In the genomic region with DNA sequence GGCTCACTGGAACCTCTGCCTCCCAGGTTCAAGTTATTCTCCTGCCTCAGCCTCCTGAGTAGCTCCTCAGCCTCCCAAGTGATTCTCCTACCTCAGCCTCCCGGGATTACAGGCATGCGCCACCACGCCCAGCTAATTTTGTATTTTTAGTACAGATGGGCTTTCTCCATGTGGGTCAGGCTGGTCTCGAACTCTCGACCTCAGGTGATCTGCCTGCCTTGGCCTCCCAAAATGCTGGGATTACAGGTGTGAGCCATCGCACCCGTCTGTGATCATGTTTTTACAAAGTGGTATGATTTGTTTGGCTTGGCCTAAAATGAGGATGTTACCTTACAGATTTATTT, we compare ENCODE assay signal across 7 cellular contexts. TPM values are rescaled to one million over a fixed set of nuclear protein-coding genes. Genes with fewer than 3 reads are reported as not detected.
DNase-seq lines count a peak whose midpoint lies in the region; ATAC-seq and TF ChIP-seq lines count a peak whose summit lies in the region.
"Not testable (repeated sequence)": the region's sequence is repeated elsewhere in the genome, so short reads cannot be mapped to it uniquely, and the experiment has no call there.

No MANE protein-coding gene starts in this region.

- H3K79me2 ChIP-seq in smooth muscle cell (ENCODE audit: low read depth), result peaks cover 100% of the 10 kb centered on the region

- H4K20me1 ChIP-seq in smooth muscle cell (ENCODE audit: low read depth), result peaks cover 82% of the 10 kb centered on the region

- H2AFZ ChIP-seq in smooth muscle cell (ENCODE audit: low read depth), result not testable (repeated sequence)

- not testable (repeated sequence) for H3K27me3 Mint-ChIP-seq in CD4-positive, alpha-beta memory T cell; T-helper 17 cell; activated CD8-positive, alpha-beta memory T cell treated with anti-CD3 and anti-CD28 coated beads, Interleukin-2, amount 10 ng/mL, durations not matched to agents 7 days and 5 days; immature natural killer cell (ENCODE audit: low read depth in 3 of 3)

- H3K36me3 ChIP-seq in CD4-positive, alpha-beta memory T cell (ENCODE audit: insufficient read depth, low read length); KOPT-K1 (ENCODE audit: insufficient read depth, low read length); smooth muscle cell (ENCODE audit: low read depth): not testable (repeated sequence)

- not testable (repeated sequence) for H3K36me3 Mint-ChIP-seq in CD4-positive, alpha-beta memory T cell; T-helper 17 cell (ENCODE audit: low read depth); activated naive CD4-positive, alpha-beta T cell treated with anti-CD3 and anti-CD28 coated beads, Interleukin-2, amount 50 U/mL, for 72 hours; immature natural killer cell
- peaks cover 10% of the 10 kb centered on the region for H3K36me3 Mint-ChIP-seq in activated CD8-positive, alpha-beta memory T cell treated with anti-CD3 and anti-CD28 coated beads, Interleukin-2, amount 10 ng/mL, durations not matched to agents 7 days and 5 days

- H3K27me3 ChIP-seq in CD4-positive, alpha-beta memory T cell (ENCODE audit: insufficient read depth, low read length); smooth muscle cell (ENCODE audit: low read depth): not testable (repeated sequence)

- CTCF ChIA-PET in CD4-positive, alpha-beta memory T cell (lab: Charles Lee; ENCODE audit: partially characterized antibody), result interaction anchor here (0.8 kb wide), 1 partner anchor 10 kb away, joined by 3 read pairs; a partner anchor contains a TSS
- CTCF ChIA-PET in activated CD8-positive, alpha-beta memory T cell treated with anti-CD3 and anti-CD28 coated beads, Interleukin-2, amount 10 ng/mL, durations not matched to agents 7 days and 5 days (lab: Charles Lee), result interaction anchor here (0.7 to 1.8 kb wide), 8 partner anchors 9 to 291 kb away, joined by 3 to 11 read pairs (median 6); a partner anchor contains a TSS

- not testable (repeated sequence) for H3F3A ChIP-seq in smooth muscle cell (ENCODE audit: low read depth)

- H3K27ac ChIP-seq in CD4-positive, alpha-beta memory T cell (ENCODE audit: low read depth, low read length), result not testable (repeated sequence)
- peak overlapping the region; percentile 44 for H3K27ac ChIP-seq in KOPT-K1 (ENCODE audit: low read depth, low read length, poor library complexity, severe bottlenecking)
- peak overlapping the region; percentile 41 for H3K27ac ChIP-seq in smooth muscle cell (ENCODE audit: low read depth)

- not testable (repeated sequence) for H3K9me3 ChIP-seq in CD4-positive, alpha-beta memory T cell (ENCODE audit: control insufficient read depth in 1 of 2, low read length in 2 of 2); KOPT-K1 (ENCODE audit: insufficient read depth, low read length, poor library complexity, severe bottlenecking); T-helper 17 cell (ENCODE audit: control insufficient read depth, low read length, poor library complexity, severe bottlenecking); smooth muscle cell (replicated peaks; ENCODE audit: low read depth)

- TF ChIP-seq CTCF in smooth muscle cell (IDR thresholded peaks at IDR 0.05; ENCODE audit: borderline replicate concordance, insufficient read depth, poor library complexity, severe bottlenecking), result not testable (repeated sequence)

- peak overlapping the region in 3 of 7 donors; percentile 38 to 65 (median 58) for H3K27ac Mint-ChIP-seq in CD4-positive, alpha-beta memory T cell
- H3K27ac Mint-ChIP-seq in T-helper 17 cell (peak overlapping the region; percentile 65), immature natural killer cell (peak overlapping the region; percentile 59 to 90 (median 82))
- H3K27ac Mint-ChIP-seq in activated CD8-positive, alpha-beta memory T cell treated with anti-CD3 and anti-CD28 coated beads, Interleukin-2, amount 10 ng/mL, durations not matched to agents 7 days and 5 days, result peak overlapping the region; percentile 90
- H3K27ac Mint-ChIP-seq in activated naive CD4-positive, alpha-beta T cell treated with anti-CD3 and anti-CD28 coated beads, Interleukin-2, amount 50 U/mL, for 72 hours, result peak overlapping the region; percentile 3 to 69

- not testable (repeated sequence) for DNase-seq in CD4-positive, alpha-beta memory T cell; T-helper 17 cell; activated CD8-positive, alpha-beta memory T cell treated with anti-CD3 and anti-CD28 coated beads, Interleukin-2, amount 10 ng/mL, durations not matched to agents 7 days and 5 days; activated naive CD4-positive, alpha-beta T cell treated with anti-CD3 and anti-CD28 coated beads, Interleukin-2, amount 50 U/mL, for 72 hours (ENCODE audit: low spot score in 2 of 2); immature natural killer cell; smooth muscle cell (lab: John Stamatoyannopoulos, UW; ENCODE audit: unreplicated experiment)

- not testable (repeated sequence) for H3K9ac ChIP-seq in smooth muscle cell (ENCODE audit: low read depth)

- H3K4me2 ChIP-seq in smooth muscle cell, result not testable (repeated sequence)

- not testable (repeated sequence) for ATAC-seq in T-helper 17 cell; activated CD8-positive, alpha-beta memory T cell treated with anti-CD3 and anti-CD28 coated beads, Interleukin-2, amount 10 ng/mL, durations not matched to agents 7 days and 5 days; activated naive CD4-positive, alpha-beta T cell treated with anti-CD3 and anti-CD28 coated beads, Interleukin-2, amount 50 U/mL, for 72 hours

- not testable (repeated sequence) for H3K9me3 Mint-ChIP-seq in CD4-positive, alpha-beta memory T cell; activated CD8-positive, alpha-beta memory T cell treated with anti-CD3 and anti-CD28 coated beads, Interleukin-2, amount 10 ng/mL, durations not matched to agents 7 days and 5 days (ENCODE audit: low read depth); activated naive CD4-positive, alpha-beta T cell treated with anti-CD3 and anti-CD28 coated beads, Interleukin-2, amount 50 U/mL, for 72 hours; immature natural killer cell

- H3K4me3 ChIP-seq in CD4-positive, alpha-beta memory T cell (ENCODE audit: low read length in 2 of 2); smooth muscle cell: not testable (repeated sequence)

- intact Hi-C loops in CD4-positive, alpha-beta memory T cell (cut with micrococcal nuclease), result not testable (repeated sequence)

- 97% methylated on average over 7 of the region's 7 CpGs for WGBS in smooth muscle cell (ENCODE audit: low lambda C conversion rate)

- POLR2A ChIA-PET in CD4-positive, alpha-beta memory T cell (lab: Charles Lee; ENCODE audit: partially characterized antibody), result interaction anchor here (1.4 kb wide), 1 partner anchor 10 kb away, joined by 8 read pairs; a partner anchor contains a TSS

- H3K4me3 Mint-ChIP-seq in CD4-positive, alpha-beta memory T cell, result peak overlapping the region in 5 of 8 donors; percentile 10 to 81 (median 77)
- H3K4me3 Mint-ChIP-seq in T-helper 17 cell (peak overlapping the region; percentile 22), immature natural killer cell (peak overlapping the region; percentile 76 to 92 (median 78))
- H3K4me3 Mint-ChIP-seq in activated CD8-positive, alpha-beta memory T cell treated with anti-CD3 and anti-CD28 coated beads, Interleukin-2, amount 10 ng/mL, durations not matched to agents 7 days and 5 days, result peak overlapping the region; percentile 64

- peaks cover 11% of the 10 kb centered on the region for H3K4me1 ChIP-seq in CD4-positive, alpha-beta memory T cell (ENCODE audit: insufficient read depth, low read length)
- not testable (repeated sequence) for H3K4me1 ChIP-seq in smooth muscle cell (ENCODE audit: low read depth)

- peaks cover 5 to 16% (median 13%) of the 10 kb centered on the region in 4 donors for H3K4me1 Mint-ChIP-seq in CD4-positive, alpha-beta memory T cell
- H3K4me1 Mint-ChIP-seq in T-helper 17 cell (peaks cover 10% of the 10 kb centered on the region), immature natural killer cell (peaks cover 37 to 66% of the 10 kb centered on the region in 2 donors)
- peaks cover 38% of the 10 kb centered on the region for H3K4me1 Mint-ChIP-seq in activated CD8-positive, alpha-beta memory T cell treated with anti-CD3 and anti-CD28 coated beads, Interleukin-2, amount 10 ng/mL, durations not matched to agents 7 days and 5 days

RNA-seq across cellular contexts. Expression of a gene that starts 9.8 kb away (rescaled TPM):
- 10 to 100 TPM in 1 of 2 experiments, 1 to 10 TPM in 1; 7.8 to 10.1 TPM for total RNA-seq in CD4-positive, alpha-beta memory T cell
- 1 to 10 TPM in 1 of 2 donors, not detected in 1; 2.2 TPM for polyA plus RNA-seq in CD4-positive, alpha-beta memory T cell
- 10 to 100 TPM in 1 of 2 donors, 1 to 10 TPM in 1; 5.9 to 10.2 TPM for total RNA-seq in T-helper 17 cell
- total RNA-seq in activated CD8-positive, alpha-beta memory T cell treated with anti-CD3 and anti-CD28 coated beads, Interleukin-2, amount 10 ng/mL, durations not matched to agents 7 days and 5 days, result 10 to 100 TPM; 29.1 to 33.0 TPM
- 10 to 100 TPM; 26.2 to 27.0 TPM for total RNA-seq in activated naive CD4-positive, alpha-beta T cell treated with anti-CD3 and anti-CD28 coated beads, Interleukin-2, amount 50 U/mL, for 72 hours
- 1 to 10 TPM in 2 of 3 donors, under 1 TPM in 1; 0.77 to 7.2 (median 2.5) TPM for polyA plus RNA-seq in immature natural killer cell
- 19.5 and 21.9 TPM in 2 replicates for total RNA-seq in smooth muscle cell
- polyA plus RNA-seq in smooth muscle cell, result 5.6 and 6.2 TPM in 2 replicates

RNA-seq across cellular contexts. Expression of a gene that starts 10.6 kb away (rescaled TPM):
- 10 to 100 TPM; 43.5 to 49.6 TPM for total RNA-seq in CD4-positive, alpha-beta memory T cell
- polyA plus RNA-seq in CD4-positive, alpha-beta memory T cell, result 10 to 100 TPM; 29.7 to 40.8 TPM
- 10 to 100 TPM; 22.3 to 30.6 TPM for total RNA-seq in T-helper 17 cell
- 10 to 100 TPM; 36.4 to 46.3 TPM for total RNA-seq in activated CD8-positive, alpha-beta memory T cell treated with anti-CD3 and anti-CD28 coated beads, Interleukin-2, amount 10 ng/mL, durations not matched to agents 7 days and 5 days
- 10 to 100 TPM; 24.8 to 55.4 TPM for total RNA-seq in activated naive CD4-positive, alpha-beta T cell treated with anti-CD3 and anti-CD28 coated beads, Interleukin-2, amount 50 U/mL, for 72 hours
- 10 to 100 TPM; 26.8 to 56.2 (median 53.1) TPM for polyA plus RNA-seq in immature natural killer cell
- total RNA-seq in smooth muscle cell, result 30.2 and 40.3 TPM in 2 replicates
- 20.5 and 22.9 TPM in 2 replicates for polyA plus RNA-seq in smooth muscle cell

Comparison
In these comparisons a context has a peak if more than half of its experiments do, and no peak if none do; other contexts are left out.
1. H3K4me3 Mint-ChIP-seq: peak in every context shown above with its lines; median percentile 78 in immature natural killer cell; 77 in CD4-positive, alpha-beta memory T cell; 64 in activated CD8-positive, alpha-beta memory T cell treated with anti-CD3 and anti-CD28 coated beads, Interleukin-2, amount 10 ng/mL, durations not matched to agents 7 days and 5 days; 22 in T-helper 17 cell.